Comparison of ENCODE assay signal across 8 cellular contexts in the genomic region with DNA sequence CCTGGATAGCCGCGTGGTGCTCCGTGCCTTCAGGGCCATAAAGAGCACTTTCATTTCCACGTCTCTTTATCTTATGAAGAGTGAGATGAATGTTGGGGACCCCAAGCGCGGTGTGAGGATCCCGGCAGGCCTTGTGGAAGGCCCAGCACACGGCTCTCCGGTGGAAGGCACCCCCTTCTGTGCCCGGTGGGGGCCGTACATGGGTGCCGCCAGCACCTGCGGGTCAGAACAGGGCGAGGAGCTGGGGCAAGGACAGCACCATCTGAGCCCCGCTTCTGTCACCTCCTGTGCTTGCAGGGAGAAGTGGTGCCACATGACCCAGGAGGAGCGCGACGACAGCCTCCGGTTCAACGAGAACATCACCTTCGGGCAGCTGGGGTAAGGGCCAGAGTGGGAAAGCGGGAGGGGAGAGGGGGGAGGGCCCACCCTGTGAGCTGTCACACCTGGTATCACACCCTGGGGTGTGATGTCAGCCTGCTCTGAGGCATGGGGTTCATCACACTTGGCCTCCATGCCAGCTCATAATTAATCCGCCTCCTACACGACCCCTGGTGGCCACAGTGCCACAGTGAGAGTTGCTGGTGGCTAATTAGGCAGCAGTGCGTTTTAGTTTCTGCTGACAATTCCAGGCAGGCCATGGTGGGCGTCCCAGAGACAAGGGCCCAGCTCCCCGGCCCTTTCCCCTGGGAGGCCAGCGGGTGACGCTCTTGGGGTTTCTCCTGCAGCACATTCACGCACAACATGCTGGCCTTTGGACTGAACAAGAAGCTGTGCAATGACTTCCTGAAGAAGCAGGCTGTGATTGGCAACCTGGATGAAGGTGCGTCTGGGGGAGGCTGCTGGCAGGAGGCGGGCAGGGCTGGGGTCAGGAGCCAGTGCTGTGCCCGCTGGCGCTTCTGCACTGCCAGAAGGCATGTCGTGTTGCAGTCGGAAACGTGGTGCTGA. TPM values are rescaled to one million over a fixed set of nuclear protein-coding genes. Genes with fewer than 3 reads are reported as not detected.
DNase-seq lines count a peak whose midpoint lies in the region; ATAC-seq and TF ChIP-seq lines count a peak whose summit lies in the region.

No MANE protein-coding gene starts in this region.

- TF ChIP-seq POLR2A in thyroid gland (IDR thresholded peaks at IDR 0.05) = no peak

- H2AFZ ChIP-seq in PC-9 = no peak overlapping the region

- DNase-seq in Daoy (ENCODE audit: low read depth) = peak; percentile 74
- peak; percentile 52 to 75 for DNase-seq in PC-9
- DNase-seq in activated T-cell treated with anti-CD3 and anti-CD28 coated beads, Interleukin-2, amount 50 U/mL, for 24 hours = peak; percentile 83
- peak; percentile 39 for DNase-seq in fibroblast of pulmonary artery (ENCODE audit: low read depth)
- DNase-seq in nucleus accumbens (lab: John Stamatoyannopoulos, UW) = peak in 35 of 56 donors; percentile 3 to 77 (median 27)
- DNase-seq in thyroid gland = peak; percentile 56 to 78

- H3K4me3 Mint-ChIP-seq in activated T-cell treated with anti-CD3 and anti-CD28 coated beads, Interleukin-2, amount 50 U/mL, for 24 hours = no peak overlapping the region

- H3K9me3 ChIP-seq in PC-9 (ENCODE audit: insufficient read depth, low read depth) (no peaks in the 10 kb centered on the region), thyroid gland (no peaks in the 10 kb centered on the region)

- TF ChIP-seq CTCF in PC-9 (conservative IDR thresholded peaks at IDR 0.05) = peak; percentile 86
- TF ChIP-seq CTCF in fibroblast of pulmonary artery (IDR thresholded peaks at IDR 0.05; ENCODE audit: low read length, missing control alignments) = peak; percentile 55
- TF ChIP-seq CTCF in thyroid gland (IDR thresholded peaks at IDR 0.05) = peak; percentile 17 to 70 (median 47)

- H3K27ac ChIP-seq in PC-9 (no peak overlapping the region), thyroid gland (no peak overlapping the region)

- H3K27me3 ChIP-seq in PC-9 (ENCODE audit: insufficient read depth, low read depth) = 0 out of 2 replicates have a peak, but pooled peaks cover 9% of the 10 kb centered on the region
- no peaks in the 10 kb centered on the region for H3K27me3 ChIP-seq in thyroid gland

- POLR2A ChIA-PET in PC-9 (lab: Charles Lee; ENCODE audit: unreplicated experiment) = interaction anchor here (0.6 to 0.7 kb wide), 3 partner anchors 31 to 81 kb away, joined by 3 to 5 read pairs (median 5); no protein-coding TSS in a partner anchor

- H3K27me3 Mint-ChIP-seq in activated T-cell treated with anti-CD3 and anti-CD28 coated beads, Interleukin-2, amount 50 U/mL, for 24 hours = no peaks in the 10 kb centered on the region

- no peaks in the 10 kb centered on the region for H3K79me2 ChIP-seq in PC-9 (ENCODE audit: low read depth)

- H3K4me1 Mint-ChIP-seq in activated T-cell treated with anti-CD3 and anti-CD28 coated beads, Interleukin-2, amount 50 U/mL, for 24 hours (ENCODE audit: low read depth) = peaks cover 21% of the 10 kb centered on the region

- H3K4me3 ChIP-seq in PC-9 (no peak overlapping the region), fibroblast of pulmonary artery (replicated peaks; ENCODE audit: low read depth, low read length) (no peak overlapping the region), thyroid gland (replicated peaks in 1 of 3) (no peak overlapping the region)

- H3K36me3 Mint-ChIP-seq in activated T-cell treated with anti-CD3 and anti-CD28 coated beads, Interleukin-2, amount 50 U/mL, for 24 hours (ENCODE audit: low read depth) = peaks cover 16% of the 10 kb centered on the region

- H3K36me3 ChIP-seq in PC-9 (ENCODE audit: low read depth) = no peaks in the 10 kb centered on the region
- H3K36me3 ChIP-seq in thyroid gland = no peaks in the 10 kb centered on the region

- BruUV-seq in PC-9 (replicated peaks; lab: Mats Ljungman, UMichigan) = no TSS peak

- H3K9me2 ChIP-seq in PC-9 (ENCODE audit: insufficient read depth) = no peaks in the 10 kb centered on the region

- CTCF ChIA-PET in PC-9 (lab: Charles Lee) = interaction anchor here (0.6 to 1.0 kb wide), 8 partner anchors 74 to 576 kb away, joined by 3 to 16 read pairs (median 5); no protein-coding TSS in a partner anchor

- ATAC-seq in HG03175 (IDR thresholded peaks at IDR 0.05; ENCODE audit: unreplicated experiment) (peak; percentile 67), HG03378 (IDR thresholded peaks at IDR 0.05; ENCODE audit: unreplicated experiment) (no peak)

- no peaks in the 10 kb centered on the region for H3K9me3 Mint-ChIP-seq in activated T-cell treated with anti-CD3 and anti-CD28 coated beads, Interleukin-2, amount 50 U/mL, for 24 hours

- H3K4me1 ChIP-seq in PC-9 (replicated peaks; ENCODE audit: insufficient read depth) (no peaks in the 10 kb centered on the region), thyroid gland (peaks cover 18 to 30% of the 10 kb centered on the region in 2 donors)

- H3K4me2 ChIP-seq in PC-9 = peak overlapping the region; percentile 38; the same call in 1 of the 2 replicates

- H3K27ac Mint-ChIP-seq in activated T-cell treated with anti-CD3 and anti-CD28 coated beads, Interleukin-2, amount 50 U/mL, for 24 hours = no peak overlapping the region

- H4K20me1 ChIP-seq in PC-9 (ENCODE audit: insufficient read depth) = no peaks in the 10 kb centered on the region

- 80 to 81% methylated on average over 36 to 37 of the region's 37 CpGs for WGBS in thyroid gland, 2 donors

- H3F3A ChIP-seq in PC-9 (ENCODE audit: insufficient read depth, low read depth) = no peaks in the 10 kb centered on the region

- intact Hi-C loops in PC-9 (cut with micrococcal nuclease; ENCODE audit: unreplicated experiment) (loop anchor here (1.0 to 5.0 kb wide), 3 partner anchors 114 to 334 kb away; no protein-coding TSS in a partner anchor), thyroid gland (cut with DNase I) (loop anchor here (10.0 kb wide), 1 partner anchor 332 kb away; no protein-coding TSS in a partner anchor)

RNA-seq across cellular contexts. Expression of a gene that starts 25.7 kb away (rescaled TPM):
- total RNA-seq in Daoy (2014; rRNA removed; shearing (Covaris generic)) = not detected in 2 replicates
- not detected in 2 replicates for total RNA-seq in PC-9 (2021)
- not detected for total RNA-seq in thyroid gland

RNA-seq across cellular contexts. Expression of a gene that starts 59.0 kb away (rescaled TPM):
- 2.1 and 32.9 TPM in 2 replicates for total RNA-seq in Daoy (2014; rRNA removed; shearing (Covaris generic))
- total RNA-seq in PC-9 (2021) (4.2 and 4.3 TPM in 2 replicates), thyroid gland (1 to 10 TPM; 6.2 to 8.4 (median 7.5) TPM)

Comparison
In these comparisons a context has a peak if more than half of its experiments do, and no peak if none do; other contexts are left out.
1. DNase-seq: peak in every context shown above with its lines; median percentile 83 in activated T-cell treated with anti-CD3 and anti-CD28 coated beads, Interleukin-2, amount 50 U/mL, for 24 hours; 74 in Daoy; 67 in thyroid gland; 64 in PC-9; 39 in fibroblast of pulmonary artery; 27 in nucleus accumbens.